34 cellular contexts compared by ENCODE assay signal in the genomic region with DNA sequence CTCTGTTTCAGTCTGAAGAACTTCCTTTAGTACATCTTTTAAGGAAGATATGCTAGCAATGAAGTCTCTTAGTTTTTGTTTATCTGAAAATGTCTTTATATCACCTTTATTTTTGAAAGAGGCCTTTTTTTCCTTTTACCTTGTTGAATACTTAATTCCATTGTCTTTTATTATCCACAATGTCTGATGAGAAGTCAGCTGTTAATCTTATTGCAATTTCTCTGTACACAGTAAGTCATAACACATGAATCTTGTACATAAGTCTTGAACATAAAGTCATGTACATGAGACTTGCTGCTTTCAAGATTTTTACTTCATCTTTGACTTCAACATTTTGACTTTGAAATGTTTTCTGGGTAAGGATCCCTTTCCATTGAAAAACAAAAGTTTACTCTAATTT.
"Had no signal": no experiment of that assay in that cellular context is flagged by ENCODE, and none has a peak within 500 bp of the region (broad histone marks: within the 10 kb centered on the region; RNA-seq: fewer than 3 reads in every experiment).

No MANE protein-coding gene starts in this region.

- H3K9me2 ChIP-seq: SK-N-SH had no signal

- H3K9me3 ChIP-seq: SJSA1 had no signal

- DNase-seq: activated CD4-positive, alpha-beta T cell treated with anti-CD3 and anti-CD28 coated beads, Interleukin-2, amount 10 ng/mL, durations not matched to agents 24 days and 14 days; activated CD4-positive, alpha-beta T cell treated with anti-CD3 and anti-CD28 coated beads, Interleukin-2, amount 50 U/mL, for 4 hours; activated CD4-positive, CD25-positive, alpha-beta regulatory T cell; activated CD8-positive, alpha-beta T cell treated with anti-CD3 and anti-CD28 coated beads for 36 hours; activated effector memory CD4-positive, alpha-beta T cell treated with anti-CD3 and anti-CD28 coated beads, Interleukin-2, amount 50 U/mL, for 16 hours; activated naive CD4-positive, alpha-beta T cell; activated naive CD4-positive, alpha-beta T cell treated with anti-CD3 and anti-CD28 coated beads, Interleukin-2, amount 50 U/mL, for 16 hours; activated naive CD8-positive, alpha-beta T cell treated with anti-CD3 and anti-CD28 coated beads for 36 hours; activated T-cell treated with anti-CD3 and anti-CD28 coated beads, Interleukin-2, amount 50 U/mL, for 1 hour; activated T-cell treated with anti-CD3 and anti-CD28 coated beads, Interleukin-2, amount 50 U/mL, for 72 hours; amniotic stem cell; aorta; brain microvascular endothelial cell; central memory CD4-positive, alpha-beta T cell; MM.1S; MV-4-11; NCI-H1092; NCI-H1417 treated with DMSO at 0.1 percent for 48 hours; NCI-H187 treated with DMSO at 0.1 percent for 48 hours; NCI-H2081; NCI-H2171; NCI-H510A; NCI-H526; NCI-H774; PC-3; Peyer's patch; RPMI8226; SHP77 treated with DMSO at 0.1 percent for 48 hours; SK-N-SH had no signal

- H3K4me3 ChIP-seq: Peyer's patch, SJSA1 had no signal

- H3K4me2 ChIP-seq: KMS-11, SK-N-SH had no signal

- FAIRE-seq: colon, TTC549 had no signal

- H3K4me1 ChIP-seq: Peyer's patch, SJSA1 had no signal

- H3K27ac ChIP-seq: brain microvascular endothelial cell, KMS-11, Peyer's patch, SJSA1, VCaP had no signal

- H3K36me3 ChIP-seq: brain microvascular endothelial cell, Peyer's patch, SJSA1 had no signal
